Comparison of ENCODE assay signal across 1 cellular context in genomic region chr9:69582544-69583297, GRCh38.
TF ChIP-seq lines count a peak whose summit lies in the region.

No MANE protein-coding gene starts in this region.

TF ChIP-seq in GM23338, 12 proteins besides CTCF, POLR2A, EP300 and RAD21 (continued from another document):
- TF ChIP-seq ZNF462 (CRISPR knock-in tag; IDR thresholded peaks at IDR 0.05), result no peak
- TF ChIP-seq, protein P1, sequence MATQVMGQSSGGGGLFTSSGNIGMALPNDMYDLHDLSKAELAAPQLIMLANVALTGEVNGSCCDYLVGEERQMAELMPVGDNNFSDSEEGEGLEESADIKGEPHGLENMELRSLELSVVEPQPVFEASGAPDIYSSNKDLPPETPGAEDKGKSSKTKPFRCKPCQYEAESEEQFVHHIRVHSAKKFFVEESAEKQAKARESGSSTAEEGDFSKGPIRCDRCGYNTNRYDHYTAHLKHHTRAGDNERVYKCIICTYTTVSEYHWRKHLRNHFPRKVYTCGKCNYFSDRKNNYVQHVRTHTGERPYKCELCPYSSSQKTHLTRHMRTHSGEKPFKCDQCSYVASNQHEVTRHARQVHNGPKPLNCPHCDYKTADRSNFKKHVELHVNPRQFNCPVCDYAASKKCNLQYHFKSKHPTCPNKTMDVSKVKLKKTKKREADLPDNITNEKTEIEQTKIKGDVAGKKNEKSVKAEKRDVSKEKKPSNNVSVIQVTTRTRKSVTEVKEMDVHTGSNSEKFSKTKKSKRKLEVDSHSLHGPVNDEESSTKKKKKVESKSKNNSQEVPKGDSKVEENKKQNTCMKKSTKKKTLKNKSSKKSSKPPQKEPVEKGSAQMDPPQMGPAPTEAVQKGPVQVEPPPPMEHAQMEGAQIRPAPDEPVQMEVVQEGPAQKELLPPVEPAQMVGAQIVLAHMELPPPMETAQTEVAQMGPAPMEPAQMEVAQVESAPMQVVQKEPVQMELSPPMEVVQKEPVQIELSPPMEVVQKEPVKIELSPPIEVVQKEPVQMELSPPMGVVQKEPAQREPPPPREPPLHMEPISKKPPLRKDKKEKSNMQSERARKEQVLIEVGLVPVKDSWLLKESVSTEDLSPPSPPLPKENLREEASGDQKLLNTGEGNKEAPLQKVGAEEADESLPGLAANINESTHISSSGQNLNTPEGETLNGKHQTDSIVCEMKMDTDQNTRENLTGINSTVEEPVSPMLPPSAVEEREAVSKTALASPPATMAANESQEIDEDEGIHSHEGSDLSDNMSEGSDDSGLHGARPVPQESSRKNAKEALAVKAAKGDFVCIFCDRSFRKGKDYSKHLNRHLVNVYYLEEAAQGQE (IDR thresholded peaks at IDR 0.05; ENCODE audit: unreplicated experiment), result no peak
- no peak for TF ChIP-seq ZNF114 (CRISPR knock-in tag; IDR thresholded peaks at IDR 0.05)
- no peak for TF ChIP-seq EZH2phosphoT487 (IDR thresholded peaks at IDR 0.05; ENCODE audit: unreplicated experiment)
- TF ChIP-seq JUNB (IDR thresholded peaks at IDR 0.05; ENCODE audit: unreplicated experiment), result no peak
- TF ChIP-seq POLR2AphosphoS5 (IDR thresholded peaks at IDR 0.05; ENCODE audit: low read depth), result no peak
- TF ChIP-seq ZNF331 (CRISPR knock-in tag; IDR thresholded peaks at IDR 0.05; ENCODE audit: low read depth), result no peak
